In genomic region chr9:2846115-2846514, GRCh38 we compare ENCODE assay signal across 10 cellular contexts.
"Had no signal": no experiment of that assay in that cellular context is flagged by ENCODE, and none has a peak within 500 bp of the region (broad histone marks: within the 10 kb centered on the region; RNA-seq: fewer than 3 reads in every experiment).

No MANE protein-coding gene starts in this region.

- FAIRE-seq: H1 had no signal

- DNase-seq: H7, HFFc6, IMR-90, KBM-7 had no signal

- H3K27ac ChIP-seq: HL-60, KMS-11 had no signal

- H3K9me3 ChIP-seq: HAP-1 had no signal

- H3K9me3 Mint-ChIP-seq: GM23338, HFFc6 had no signal

- H3K4me3 ChIP-seq: HAP-1 had no signal

- H3K27ac Mint-ChIP-seq: GM23338, HFFc6 had no signal

- H3K4me3 Mint-ChIP-seq: GM23338, HFFc6 had no signal

- H3K36me3 ChIP-seq: HAP-1 had no signal

- H3K4me2 ChIP-seq: GM23338 had no signal

- ATAC-seq: GM23338, HCT116 had no signal

- H2AFZ ChIP-seq: GM23338 had no signal
